10 cellular contexts compared by ENCODE assay signal in the genomic region with DNA sequence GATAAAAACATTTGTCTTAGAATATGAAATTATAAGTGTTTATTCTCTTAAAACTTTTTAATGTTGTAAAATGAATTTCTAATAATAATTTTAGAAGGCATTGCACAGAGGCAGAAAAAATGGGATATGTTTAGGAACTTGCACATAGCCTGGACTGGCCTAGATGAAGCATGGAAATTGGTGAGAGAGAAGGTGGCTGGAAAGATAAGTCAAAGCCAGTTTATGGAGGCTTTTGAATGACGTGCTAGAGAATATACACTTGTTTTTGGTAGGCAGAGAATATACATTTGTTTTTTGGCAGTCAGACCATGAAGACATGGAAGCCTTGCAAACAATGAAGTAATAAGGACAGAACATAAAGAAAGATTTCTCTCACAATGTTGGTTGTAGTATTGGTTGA. TPM values are rescaled to one million over a fixed set of nuclear protein-coding genes. Genes with fewer than 3 reads are reported as not detected.
"Had no signal": no experiment of that assay in that cellular context is flagged by ENCODE, and none has a peak within 500 bp of the region (broad histone marks: within the 10 kb centered on the region; RNA-seq: fewer than 3 reads in every experiment).

No MANE protein-coding gene starts in this region.

- H3K4me3 ChIP-seq: GM23248, HAP-1 had no signal

- H2AFZ ChIP-seq: GM23248 had no signal

- ATAC-seq: HCT116 had no signal

- DNase-seq: GM23248, GOT3, H7, HFFc6, KG1 had no signal

- H3K9ac ChIP-seq: GM23248 had no signal

- H3K4me1 ChIP-seq: HAP-1 had no signal

- H3K9me3 ChIP-seq: HAP-1 had no signal

- H3K36me3 ChIP-seq: HAP-1 had no signal

- H3K27ac ChIP-seq: GM23248 had no signal

- FAIRE-seq: HTR-8/SVneo had no signal

RNA-seq across cellular contexts. Expression of gene C4BPA, which starts 2.3 kb away (rescaled TPM):
- total RNA-seq: GM23248, H7, HFFc6 had no signal
- polyA plus RNA-seq: GM23248, IgD-negative memory B cell had no signal

RNA-seq across cellular contexts. Expression of gene C4BPB, which starts 13.1 kb away (rescaled TPM):
- total RNA-seq: GM23248, H4, H7 had no signal
- polyA plus RNA-seq: GM23248, IgD-negative memory B cell had no signal
